Comparison of ENCODE assay signal across 1 cellular context in the genomic region with DNA sequence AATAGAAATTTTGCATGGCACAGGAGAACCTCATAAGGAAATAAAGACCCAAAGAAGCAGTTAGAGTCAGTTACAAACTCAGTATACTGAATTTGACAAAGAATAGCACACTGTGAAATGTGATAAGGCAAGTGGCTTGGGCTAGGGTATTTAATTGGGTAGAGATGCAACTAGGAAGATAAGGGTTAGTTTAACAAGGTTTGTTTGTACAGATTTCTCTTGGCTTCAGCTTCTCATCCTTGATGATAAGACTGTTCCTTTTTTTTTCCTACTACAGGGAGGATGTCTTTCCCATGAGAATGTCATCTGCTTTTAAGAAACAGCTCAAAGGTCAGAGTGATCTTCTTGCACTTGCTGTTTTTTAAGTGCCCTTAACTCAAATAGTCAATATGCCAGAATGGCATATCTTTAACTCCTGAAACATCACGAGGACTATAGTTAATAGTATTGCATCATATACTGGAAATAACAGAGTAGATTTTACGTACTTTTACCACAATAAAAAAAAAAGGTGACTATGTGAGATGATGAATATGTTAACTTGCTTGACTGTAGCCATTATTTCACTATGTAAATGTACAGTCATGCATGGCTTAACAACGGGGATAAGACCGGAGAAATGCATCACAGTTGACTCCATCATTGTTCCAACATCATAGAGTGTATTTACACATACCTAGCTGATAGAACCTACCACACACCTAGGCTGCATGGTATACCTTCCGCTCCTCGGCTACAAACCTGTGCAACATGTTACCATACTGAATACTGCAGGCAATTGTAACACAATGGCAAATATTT.
TF ChIP-seq lines count a peak whose summit lies in the region.

No MANE protein-coding gene starts in this region.

TF ChIP-seq in IMR-90, 13 proteins besides CTCF, POLR2A, EP300 and RAD21:
- no peak for TF ChIP-seq MXI1 (IDR thresholded peaks at IDR 0.05; ENCODE audit: borderline replicate concordance, low read depth, low read length)
- TF ChIP-seq CEBPB (IDR thresholded peaks at IDR 0.05; ENCODE audit: low read depth, low read length), result peak; percentile 82
- TF ChIP-seq, protein P1, sequence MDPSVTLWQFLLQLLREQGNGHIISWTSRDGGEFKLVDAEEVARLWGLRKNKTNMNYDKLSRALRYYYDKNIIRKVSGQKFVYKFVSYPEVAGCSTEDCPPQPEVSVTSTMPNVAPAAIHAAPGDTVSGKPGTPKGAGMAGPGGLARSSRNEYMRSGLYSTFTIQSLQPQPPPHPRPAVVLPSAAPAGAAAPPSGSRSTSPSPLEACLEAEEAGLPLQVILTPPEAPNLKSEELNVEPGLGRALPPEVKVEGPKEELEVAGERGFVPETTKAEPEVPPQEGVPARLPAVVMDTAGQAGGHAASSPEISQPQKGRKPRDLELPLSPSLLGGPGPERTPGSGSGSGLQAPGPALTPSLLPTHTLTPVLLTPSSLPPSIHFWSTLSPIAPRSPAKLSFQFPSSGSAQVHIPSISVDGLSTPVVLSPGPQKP (IDR thresholded peaks at IDR 0.05; ENCODE audit: borderline replicate concordance, low read depth, low read length), result no peak
